ENCODE assay signal across 14 cellular contexts in the genomic region with DNA sequence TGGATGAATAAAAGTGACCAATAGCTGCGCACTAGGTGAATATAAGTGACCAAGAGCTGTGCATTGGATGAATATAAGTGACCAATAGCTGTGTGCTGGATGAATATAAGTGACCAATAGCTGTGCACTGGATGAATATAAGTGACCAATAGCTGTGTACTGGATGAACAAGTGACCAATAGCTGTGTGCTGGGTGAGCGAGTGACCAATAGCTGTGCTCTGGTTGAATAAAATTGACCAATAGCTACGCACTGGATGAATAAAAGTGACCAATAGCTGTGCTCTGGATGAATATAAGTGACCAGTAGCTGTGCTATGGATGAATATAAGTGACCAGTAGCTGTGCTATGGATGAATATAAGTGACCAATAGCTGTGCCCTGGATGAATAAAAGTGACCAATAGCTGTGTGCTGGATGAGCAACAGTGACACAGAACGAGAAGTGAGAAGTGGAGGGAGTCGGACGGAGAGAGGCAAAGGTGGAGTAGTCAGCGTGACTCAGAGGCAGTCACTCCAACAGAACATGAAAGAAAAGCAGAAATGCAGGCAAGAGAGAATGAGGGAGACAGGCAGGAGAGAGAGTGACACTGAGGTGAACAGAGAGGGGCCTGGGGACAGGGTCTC. TPM values are rescaled to one million over a fixed set of nuclear protein-coding genes. Genes with fewer than 3 reads are reported as not detected.
DNase-seq lines count a peak whose midpoint lies in the region; ATAC-seq, FAIRE-seq and TF ChIP-seq lines count a peak whose summit lies in the region.
"Had no signal": no experiment of that assay in that cellular context is flagged by ENCODE, and none has a peak within 500 bp of the region (broad histone marks: within the 10 kb centered on the region; RNA-seq: fewer than 3 reads in every experiment).

No MANE protein-coding gene starts in this region.

- DNase-seq in activated T-cell treated with anti-CD3 and anti-CD28 coated beads, Interleukin-2, amount 50 U/mL, for 4 hours: no peak
- DNase-seq in activated T-cell treated with anti-CD3 and anti-CD28 coated beads for 4 hours (no peak), NOMO-1 (lab: John Stamatoyannopoulos, UW; ENCODE audit: unreplicated experiment in 2 of 2) (peak; percentile 82 to 95), K562 (ENCODE audit: extremely low read depth in 1 of 4, low spot score in 3 of 4) (no peak), renal cortical epithelial cell (ENCODE audit: low read depth) (peak; percentile 21), Caco-2 (no peak), UCSD-AML1 (lab: John Stamatoyannopoulos, UW; ENCODE audit: unreplicated experiment) (no peak)
- no peak for DNase-seq in activated CD4-positive, alpha-beta T cell treated with anti-CD3 and anti-CD28 coated beads, Interleukin-2, amount 10 ng/mL, durations not matched to agents 24 days and 14 days
- DNase-seq: activated CD8-positive, alpha-beta memory T cell treated with anti-CD3 and anti-CD28 coated beads, Interleukin-2, amount 10 ng/mL, durations not matched to agents 7 days and 5 days; NCI-H1694 had no signal

- H3K9me3 ChIP-seq in K562 (replicated peaks; ENCODE audit: control insufficient read depth, insufficient read depth, low read depth, low read length): no peaks in the 10 kb centered on the region
- H3K9me3 ChIP-seq in Caco-2: 0 out of 2 replicates have a peak, but pooled peaks cover 2% of the 10 kb centered on the region
- H3K9me3 ChIP-seq: SJSA1, upper lobe of left lung had no signal

- WGBS in K562 (ENCODE audit: insufficient coverage, low coverage, missing lambda C conversion rate): 58% methylated on average over 7 of the region's 7 CpGs

- BruUV-seq in K562 (replicated peaks; lab: Mats Ljungman, UMichigan) (no TSS peak), Caco-2 (replicated peaks; lab: Mats Ljungman, UMichigan) (no TSS peak)

- POLR2A ChIA-PET in K562 (lab: Yijun Ruan, JAX) (interaction anchor here (0.6 to 3.7 kb wide), 5 partner anchors 11 to 66 kb away, joined by 3 to 13 read pairs (median 3); no protein-coding TSS in a partner anchor), Caco-2 (lab: Charles Lee) (no interaction called here)

- peak overlapping the region; percentile 19 for H3K4me3 Mint-ChIP-seq in activated T-cell treated with anti-CD3 and anti-CD28 coated beads, Interleukin-2, amount 50 U/mL, for 4 hours
- H3K4me3 Mint-ChIP-seq in Caco-2 (ENCODE audit: unreplicated experiment): no peak overlapping the region
- no peak overlapping the region for H3K4me3 Mint-ChIP-seq in activated CD4-positive, alpha-beta T cell treated with anti-CD3 and anti-CD28 coated beads, Interleukin-2, amount 10 ng/mL, durations not matched to agents 24 days and 14 days
- H3K4me3 Mint-ChIP-seq: activated CD8-positive, alpha-beta memory T cell treated with anti-CD3 and anti-CD28 coated beads, Interleukin-2, amount 10 ng/mL, durations not matched to agents 7 days and 5 days; neural crest cell had no signal

- no peak overlapping the region for H3K4me3 ChIP-seq in K562
- no peak overlapping the region for H3K4me3 ChIP-seq in Caco-2 (ENCODE audit: low read depth, low read length)
- H3K4me3 ChIP-seq: hepatocyte, SJSA1, upper lobe of left lung had no signal

- H3K9me1 ChIP-seq in K562 (ENCODE audit: control insufficient read depth, insufficient read depth, low read length): no peaks in the 10 kb centered on the region

- no peaks in the 10 kb centered on the region for H3K36me3 Mint-ChIP-seq in activated T-cell treated with anti-CD3 and anti-CD28 coated beads, Interleukin-2, amount 50 U/mL, for 4 hours (ENCODE audit: insufficient read depth)
- no peaks in the 10 kb centered on the region for H3K36me3 Mint-ChIP-seq in Caco-2 (ENCODE audit: insufficient read depth, unreplicated experiment)
- no peaks in the 10 kb centered on the region for H3K36me3 Mint-ChIP-seq in activated CD4-positive, alpha-beta T cell treated with anti-CD3 and anti-CD28 coated beads, Interleukin-2, amount 10 ng/mL, durations not matched to agents 24 days and 14 days (ENCODE audit: low read depth)

- no peak for TF ChIP-seq POLR2A in K562 (conservative IDR thresholded peaks at IDR 0.05)

- H3K9ac ChIP-seq in K562 (ENCODE audit: insufficient read depth in 1 of 2, low read depth in 2 of 2, low read length in 2 of 2): no peak overlapping the region

- in situ Hi-C loops in K562 (cut with MboI): no loop called here

- TF ChIP-seq RAD21 in K562 (CRISPR knock-in tag; conservative IDR thresholded peaks at IDR 0.05 in 1 of 2, IDR thresholded peaks at IDR 0.05 in 1 of 2): no peak

- no peaks in the 10 kb centered on the region for H3K27me3 ChIP-seq in K562 (ENCODE audit: control insufficient read depth in 2 of 2, insufficient read depth in 2 of 2, low read length in 2 of 2)
- no peaks in the 10 kb centered on the region for H3K27me3 ChIP-seq in Caco-2 (replicated peaks; ENCODE audit: control insufficient read depth, insufficient read depth, low read length)
- H3K27me3 ChIP-seq: hepatocyte, SJSA1, upper lobe of left lung had no signal

- 0 out of 2 replicates have a peak overlapping the region, but pooled peaks have one; percentile 14 for H2AFZ ChIP-seq in K562 (ENCODE audit: low read depth, low read length)
- H2AFZ ChIP-seq: hepatocyte had no signal

- TF ChIP-seq EP300 in K562 (IDR thresholded peaks at IDR 0.05; ENCODE audit: low read length): no peak

- H3K4me1 Mint-ChIP-seq in activated T-cell treated with anti-CD3 and anti-CD28 coated beads, Interleukin-2, amount 50 U/mL, for 4 hours (ENCODE audit: low read depth): peaks cover 66% of the 10 kb centered on the region
- H3K4me1 Mint-ChIP-seq in Caco-2 (ENCODE audit: low read depth, unreplicated experiment): no peaks in the 10 kb centered on the region
- peaks cover 50% of the 10 kb centered on the region for H3K4me1 Mint-ChIP-seq in activated CD4-positive, alpha-beta T cell treated with anti-CD3 and anti-CD28 coated beads, Interleukin-2, amount 10 ng/mL, durations not matched to agents 24 days and 14 days

- H3K36me3 ChIP-seq in K562 (ENCODE audit: control insufficient read depth, insufficient read depth, low read length): no peaks in the 10 kb centered on the region
- H3K36me3 ChIP-seq in Caco-2 (ENCODE audit: control insufficient read depth, insufficient read depth, low read length): no peaks in the 10 kb centered on the region
- H3K36me3 ChIP-seq: SJSA1, upper lobe of left lung had no signal

- H4K20me1 ChIP-seq in K562 (replicated peaks; ENCODE audit: control insufficient read depth, insufficient read depth, low read length): no peaks in the 10 kb centered on the region

- TF ChIP-seq CTCF in K562 (IDR thresholded peaks at IDR 0.05 in 2 of 3, conservative IDR thresholded peaks at IDR 0.05 in 1 of 3; ENCODE audit: insufficient read depth in 2 of 3, low read depth in 1 of 3, low read length in 3 of 3): no peak
- TF ChIP-seq CTCF in Caco-2 (IDR thresholded peaks at IDR 0.05; ENCODE audit: insufficient read depth in 1 of 2, low read depth in 1 of 2, low read length in 1 of 2, severe bottlenecking in 1 of 2, unreplicated experiment in 1 of 2): no peak

- peaks cover 2% of the 10 kb centered on the region for H3K27me3 Mint-ChIP-seq in activated T-cell treated with anti-CD3 and anti-CD28 coated beads, Interleukin-2, amount 50 U/mL, for 4 hours (ENCODE audit: low read depth)
- H3K27me3 Mint-ChIP-seq in Caco-2 (ENCODE audit: insufficient read depth, unreplicated experiment): peaks cover 15% of the 10 kb centered on the region
- H3K27me3 Mint-ChIP-seq in activated CD4-positive, alpha-beta T cell treated with anti-CD3 and anti-CD28 coated beads, Interleukin-2, amount 10 ng/mL, durations not matched to agents 24 days and 14 days: no peaks in the 10 kb centered on the region

- no peak overlapping the region for H3K4me2 ChIP-seq in K562 (ENCODE audit: insufficient read depth, low read length)
- H3K4me2 ChIP-seq: hepatocyte had no signal

- no peaks in the 10 kb centered on the region for H3K79me2 ChIP-seq in K562 (ENCODE audit: control insufficient read depth, insufficient read depth, low read length)
- H3K79me2 ChIP-seq: hepatocyte had no signal

- intact Hi-C loops in K562 (cut with micrococcal nuclease): no loop called here
- intact Hi-C loops in Caco-2 (cut with micrococcal nuclease; ENCODE audit: unreplicated experiment): no loop called here
- intact Hi-C loops in activated CD4-positive, alpha-beta T cell treated with anti-CD3 and anti-CD28 coated beads, Interleukin-2, amount 10 ng/mL, durations not matched to agents 24 days and 14 days (cut with micrococcal nuclease): loop anchor here (10.0 kb wide), 1 partner anchor 65 kb away; no protein-coding TSS in a partner anchor

- no peak overlapping the region for H3K27ac Mint-ChIP-seq in Caco-2 (ENCODE audit: unreplicated experiment)
- no peak overlapping the region for H3K27ac Mint-ChIP-seq in activated CD4-positive, alpha-beta T cell treated with anti-CD3 and anti-CD28 coated beads, Interleukin-2, amount 10 ng/mL, durations not matched to agents 24 days and 14 days
- H3K27ac Mint-ChIP-seq: activated CD8-positive, alpha-beta memory T cell treated with anti-CD3 and anti-CD28 coated beads, Interleukin-2, amount 10 ng/mL, durations not matched to agents 7 days and 5 days had no signal

- no peak for FAIRE-seq in K562 (lab: Jason Lieb, UNC)

- CTCF ChIA-PET in K562 (lab: Yijun Ruan, JAX; ENCODE audit: low intra/inter-chr PET ratio) (no interaction called here), Caco-2 (lab: Charles Lee) (interaction anchor here (0.6 to 1.0 kb wide), 3 partner anchors 9 to 69 kb away, joined by 3 to 4 read pairs (median 4); no protein-coding TSS in a partner anchor)

- no peaks in the 10 kb centered on the region for H3K9me3 Mint-ChIP-seq in activated T-cell treated with anti-CD3 and anti-CD28 coated beads, Interleukin-2, amount 50 U/mL, for 4 hours
- H3K9me3 Mint-ChIP-seq in Caco-2 (ENCODE audit: unreplicated experiment): peaks cover 10% of the 10 kb centered on the region
- no peaks in the 10 kb centered on the region for H3K9me3 Mint-ChIP-seq in activated CD4-positive, alpha-beta T cell treated with anti-CD3 and anti-CD28 coated beads, Interleukin-2, amount 10 ng/mL, durations not matched to agents 24 days and 14 days
- H3K9me3 Mint-ChIP-seq: neural crest cell had no signal

- no peak overlapping the region for H3K27ac ChIP-seq in K562 (ENCODE audit: extremely low read depth, low read depth, low read length)
- H3K27ac ChIP-seq: hepatocyte, SJSA1 had no signal

- H3K4me1 ChIP-seq in K562 (replicated peaks in 1 of 2; ENCODE audit: control insufficient read depth in 2 of 2, insufficient read depth in 2 of 2, low read length in 2 of 2): peaks cover 38 to 48% of the 10 kb centered on the region in 2 experiments
- H3K4me1 ChIP-seq in Caco-2: no peaks in the 10 kb centered on the region

- ATAC-seq in activated T-cell treated with anti-CD3 and anti-CD28 coated beads, Interleukin-2, amount 50 U/mL, for 4 hours: no peak
- no peak for ATAC-seq in K562
- ATAC-seq: activated CD8-positive, alpha-beta memory T cell treated with anti-CD3 and anti-CD28 coated beads, Interleukin-2, amount 10 ng/mL, durations not matched to agents 7 days and 5 days had no signal

RNA-seq across cellular contexts. Expression of a gene that starts 38.5 kb away (rescaled TPM):
- 100 to 1,000 TPM; 123 to 172 (median 129) TPM for total RNA-seq in activated T-cell treated with anti-CD3 and anti-CD28 coated beads, Interleukin-2, amount 50 U/mL, for 4 hours
- total RNA-seq in K562 (2011; cell fraction: chromatin; rRNA removed; ENCODE audit: low replicate concordance): 13.6 and 33.0 TPM in 2 replicates
- 29.3 and 29.4 TPM in 2 replicates for total RNA-seq in K562 (2011; cell fraction: nucleolus; rRNA removed)
- 21.9 and 24.7 TPM in 2 replicates for total RNA-seq in K562 (2011; cell fraction: nucleoplasm; rRNA removed)
- total RNA-seq in K562 (2014; rRNA removed): 63.6 and 74.0 TPM in 2 replicates
- 10.9 and 12.3 TPM in 2 replicates for total RNA-seq in K562 (2014; rRNA removed; fragmentation: Illumina TruSeq; extraction: Trizol)
- total RNA-seq in K562 (2015; rRNA removed; fragmentation: Illumina TruSeq; extraction: Trizol): 33.9 and 36.1 TPM in 2 replicates
- 82.4 and 83.4 TPM in 2 replicates for total RNA-seq in K562 (2021)
- polyA plus RNA-seq in K562 (2011; rRNA removed): 31.9 and 33.2 TPM in 2 replicates
- 44.2 and 145 TPM in 2 replicates for polyA plus RNA-seq in K562 (2011; cell fraction: cytosol; rRNA removed)
- polyA plus RNA-seq in K562 (2011; cell fraction: nucleus; rRNA removed): 29.1 and 66.0 TPM in 2 replicates
- 54.8 and 56.8 TPM in 2 replicates for polyA plus RNA-seq in K562 (2012)
- 22.5 and 55.0 TPM in 2 replicates for polyA plus RNA-seq in K562 (2014; fragmentation: Illumina TruSeq; extraction: Trizol)
- polyA plus RNA-seq in K562 (2014; fragmentation: Nextera tagmentation; extraction: Ambion mirVana): under 1 TPM; 0.28 to 0.39 TPM
- polyA plus RNA-seq in K562 (2014; rRNA removed): 79.6 and 84.1 TPM in 2 replicates
- 7.0 and 14.2 TPM in 2 replicates for polyA minus RNA-seq in K562 (2011; rRNA and poly(A)+ RNA removed)
- polyA minus RNA-seq in K562 (2011; cell fraction: cytosol; rRNA and poly(A)+ RNA removed): 35.7 and 38.9 TPM in 2 replicates
- polyA minus RNA-seq in K562 (2011; cell fraction: nucleus; rRNA and poly(A)+ RNA removed): 8.0 and 10.9 TPM in 2 replicates
- 13.0 and 14.8 TPM in 2 replicates for total RNA-seq in renal cortical epithelial cell
- total RNA-seq in Caco-2 (2022): 34.4 and 39.2 TPM in 2 replicates
- total RNA-seq in activated CD4-positive, alpha-beta T cell treated with anti-CD3 and anti-CD28 coated beads, Interleukin-2, amount 10 ng/mL, durations not matched to agents 24 days and 14 days: 100 and 103 TPM in 2 replicates

Comparison
In these comparisons a context has a peak if more than half of its experiments do, and no peak if none do; other contexts are left out.
1. DNase-seq: peak in NOMO-1 (2 of 2) and renal cortical epithelial cell (single experiment); none in activated T-cell treated with anti-CD3 and anti-CD28 coated beads, Interleukin-2, amount 50 U/mL, for 4 hours (single experiment), activated T-cell treated with anti-CD3 and anti-CD28 coated beads for 4 hours (single experiment), K562 (0 of 4), Caco-2 (0 of 2), UCSD-AML1 (single experiment) and activated CD4-positive, alpha-beta T cell treated with anti-CD3 and anti-CD28 coated beads, Interleukin-2, amount 10 ng/mL, durations not matched to agents 24 days and 14 days (single experiment).